In the genomic region with DNA sequence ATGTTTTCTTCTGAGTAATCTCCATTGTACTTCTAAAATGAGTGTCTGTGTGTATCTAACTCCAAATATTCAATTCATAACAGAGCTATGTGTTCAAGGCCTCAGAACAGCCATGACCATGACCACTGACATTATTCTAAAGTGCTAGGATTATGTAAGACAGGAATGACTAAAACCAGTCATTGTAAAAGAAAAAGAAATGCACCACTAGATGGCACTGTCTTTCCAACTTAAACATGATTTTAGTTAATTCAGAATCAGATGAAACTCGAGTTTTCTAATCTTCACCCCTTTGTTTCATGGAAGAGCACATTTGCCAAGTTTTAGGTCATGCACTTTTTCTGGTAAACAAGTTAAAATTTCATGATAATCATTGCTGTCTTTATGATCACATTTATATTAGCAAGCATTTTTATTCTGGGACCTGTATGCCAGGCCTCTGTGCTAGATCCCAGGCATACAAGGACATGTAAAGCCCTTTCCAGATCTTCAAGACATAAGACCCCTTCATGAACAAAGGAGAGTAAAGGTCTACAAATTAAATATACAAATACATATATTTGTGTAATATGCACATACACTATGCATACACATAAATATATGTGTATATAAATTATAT, we compare ENCODE assay signal across 8 cellular contexts. TPM values are rescaled to one million over a fixed set of nuclear protein-coding genes. Genes with fewer than 3 reads are reported as not detected.
DNase-seq lines count a peak whose midpoint lies in the region; ATAC-seq, FAIRE-seq and TF ChIP-seq lines count a peak whose summit lies in the region.

No MANE protein-coding gene starts in this region.

- TF ChIP-seq CTCF in CD4-positive, alpha-beta T cell (IDR thresholded peaks at IDR 0.05) = peak; percentile 80
- TF ChIP-seq CTCF in MM.1S (IDR thresholded peaks at IDR 0.05; ENCODE audit: low read length) (peak; percentile 64), foreskin keratinocyte (conservative IDR thresholded peaks at IDR 0.05) (peak; percentile 70), parathyroid adenoma (IDR thresholded peaks at IDR 0.05) (peak; percentile 65), WERI-Rb-1 (IDR thresholded peaks at IDR 0.05; ENCODE audit: low read depth, low read length) (no peak)

- no peaks in the 10 kb centered on the region for H3K9me2 ChIP-seq in MM.1S (replicated peaks; ENCODE audit: insufficient read depth, low read length)

- POLR2A ChIA-PET in CD4-positive, alpha-beta T cell (lab: Charles Lee) = interaction anchor here (1.0 kb wide), 1 partner anchor 26 kb away, joined by 5 read pairs; a partner anchor contains a TSS

- H3K4me3 ChIP-seq in MM.1S (ENCODE audit: low read length) = no peak overlapping the region
- no peak overlapping the region for H3K4me3 ChIP-seq in parathyroid adenoma (ENCODE audit: low read depth, low read length)
- H3K4me3 ChIP-seq in WERI-Rb-1 (ENCODE audit: low read depth, low read length) = no peak overlapping the region

- FAIRE-seq in TTC549 (lab: Jason Lieb, UNC) = peak; percentile 99

- H3K36me3 ChIP-seq in MM.1S (replicated peaks; ENCODE audit: insufficient read depth, low read length) (no peaks in the 10 kb centered on the region), parathyroid adenoma (ENCODE audit: control insufficient read depth, insufficient read depth, low read length) (no peaks in the 10 kb centered on the region), WERI-Rb-1 (no peaks in the 10 kb centered on the region)

- no peak overlapping the region for H3K27ac Mint-ChIP-seq in CD4-positive, alpha-beta T cell

- no peaks in the 10 kb centered on the region for H3K27me3 Mint-ChIP-seq in CD4-positive, alpha-beta T cell

- intact Hi-C loops in CD4-positive, alpha-beta T cell (cut with DNase I, micrococcal nuclease) = loop anchor here (1.0 to 10.0 kb wide), 8 partner anchors 14 to 901 kb away; no protein-coding TSS in a partner anchor

- no peaks in the 10 kb centered on the region for H3F3A ChIP-seq in MM.1S (ENCODE audit: insufficient read depth, low read length)

- CTCF ChIA-PET in CD4-positive, alpha-beta T cell (lab: Charles Lee) = no interaction called here

- no peaks in the 10 kb centered on the region for H3K9me3 Mint-ChIP-seq in CD4-positive, alpha-beta T cell

- H4K20me1 ChIP-seq in MM.1S (ENCODE audit: insufficient read depth, low read length) = no peaks in the 10 kb centered on the region

- no peak overlapping the region for H3K4me3 Mint-ChIP-seq in CD4-positive, alpha-beta T cell

- H3K9ac ChIP-seq in MM.1S (ENCODE audit: low read length) (no peak overlapping the region), parathyroid adenoma (no peak overlapping the region)

- ATAC-seq in CD4-positive, alpha-beta T cell (ENCODE audit: poor library complexity) = peak; percentile 66
- peak; percentile 73 for ATAC-seq in GM18861 (IDR thresholded peaks at IDR 0.05; ENCODE audit: unreplicated experiment)
- ATAC-seq in foreskin keratinocyte = peak; percentile 73
- no peak for ATAC-seq in HG03139 (IDR thresholded peaks at IDR 0.05; ENCODE audit: unreplicated experiment)

- H3K36me3 Mint-ChIP-seq in CD4-positive, alpha-beta T cell (ENCODE audit: low read depth) = no peaks in the 10 kb centered on the region

- H3K27me3 ChIP-seq in CD4-positive, alpha-beta T cell (ENCODE audit: control insufficient read depth, insufficient read depth, low read length) = no peaks in the 10 kb centered on the region
- H3K27me3 ChIP-seq in MM.1S (replicated peaks; ENCODE audit: insufficient read depth, low read length) (no peaks in the 10 kb centered on the region), foreskin keratinocyte (no peaks in the 10 kb centered on the region), parathyroid adenoma (ENCODE audit: control insufficient read depth, insufficient read depth, low read length) (no peaks in the 10 kb centered on the region), WERI-Rb-1 (ENCODE audit: insufficient read depth, low read depth, severe bottlenecking) (no peaks in the 10 kb centered on the region)

- H3K4me1 ChIP-seq in MM.1S (ENCODE audit: low read length) = no peaks in the 10 kb centered on the region
- H3K4me1 ChIP-seq in foreskin keratinocyte = peaks cover 8% of the 10 kb centered on the region
- peaks cover 15% of the 10 kb centered on the region for H3K4me1 ChIP-seq in parathyroid adenoma

- H3K9me3 ChIP-seq in CD4-positive, alpha-beta T cell (ENCODE audit: control insufficient read depth, low read length) = no peaks in the 10 kb centered on the region
- H3K9me3 ChIP-seq in MM.1S (replicated peaks; ENCODE audit: insufficient read depth, low read length) = no peaks in the 10 kb centered on the region
- H3K9me3 ChIP-seq in parathyroid adenoma (ENCODE audit: control insufficient read depth, low read length) = no peaks in the 10 kb centered on the region
- H3K9me3 ChIP-seq in WERI-Rb-1 (ENCODE audit: severe bottlenecking) = no peaks in the 10 kb centered on the region

- peaks cover 7% of the 10 kb centered on the region for H3K4me1 Mint-ChIP-seq in CD4-positive, alpha-beta T cell (ENCODE audit: low read depth)

- no peak for DNase-seq in CD4-positive, alpha-beta T cell
- DNase-seq in MM.1S (peak; percentile 80), foreskin keratinocyte (peak in 1 of 2 donors; percentile 67), WERI-Rb-1 (no peak)

- H2AFZ ChIP-seq in MM.1S (ENCODE audit: low read length) = no peak overlapping the region
- no peak overlapping the region for H2AFZ ChIP-seq in parathyroid adenoma

- H3K27ac ChIP-seq in CD4-positive, alpha-beta T cell (ENCODE audit: low read depth, low read length) = no peak overlapping the region
- H3K27ac ChIP-seq in MM.1S (ENCODE audit: low read length) (no peak overlapping the region), foreskin keratinocyte (no peak overlapping the region), parathyroid adenoma (no peak overlapping the region), WERI-Rb-1 (no peak overlapping the region)

- H3K4me2 ChIP-seq in MM.1S (ENCODE audit: low read depth, low read length) (no peak overlapping the region), parathyroid adenoma (ENCODE audit: low read length) (no peak overlapping the region)

- H3K79me2 ChIP-seq in MM.1S (ENCODE audit: low read length) = no peaks in the 10 kb centered on the region
- H3K79me2 ChIP-seq in parathyroid adenoma = no peaks in the 10 kb centered on the region

RNA-seq across cellular contexts. Expression of a gene that starts 26.1 kb away (rescaled TPM):
- total RNA-seq in CD4-positive, alpha-beta T cell = 10 to 100 TPM; 26.2 to 28.8 TPM
- 70.6 and 72.1 TPM in 2 replicates for total RNA-seq in foreskin keratinocyte
- 62.5 and 73.5 TPM in 2 replicates for polyA plus RNA-seq in foreskin keratinocyte
